Comparison of ENCODE assay signal across 8 cellular contexts in the genomic region with DNA sequence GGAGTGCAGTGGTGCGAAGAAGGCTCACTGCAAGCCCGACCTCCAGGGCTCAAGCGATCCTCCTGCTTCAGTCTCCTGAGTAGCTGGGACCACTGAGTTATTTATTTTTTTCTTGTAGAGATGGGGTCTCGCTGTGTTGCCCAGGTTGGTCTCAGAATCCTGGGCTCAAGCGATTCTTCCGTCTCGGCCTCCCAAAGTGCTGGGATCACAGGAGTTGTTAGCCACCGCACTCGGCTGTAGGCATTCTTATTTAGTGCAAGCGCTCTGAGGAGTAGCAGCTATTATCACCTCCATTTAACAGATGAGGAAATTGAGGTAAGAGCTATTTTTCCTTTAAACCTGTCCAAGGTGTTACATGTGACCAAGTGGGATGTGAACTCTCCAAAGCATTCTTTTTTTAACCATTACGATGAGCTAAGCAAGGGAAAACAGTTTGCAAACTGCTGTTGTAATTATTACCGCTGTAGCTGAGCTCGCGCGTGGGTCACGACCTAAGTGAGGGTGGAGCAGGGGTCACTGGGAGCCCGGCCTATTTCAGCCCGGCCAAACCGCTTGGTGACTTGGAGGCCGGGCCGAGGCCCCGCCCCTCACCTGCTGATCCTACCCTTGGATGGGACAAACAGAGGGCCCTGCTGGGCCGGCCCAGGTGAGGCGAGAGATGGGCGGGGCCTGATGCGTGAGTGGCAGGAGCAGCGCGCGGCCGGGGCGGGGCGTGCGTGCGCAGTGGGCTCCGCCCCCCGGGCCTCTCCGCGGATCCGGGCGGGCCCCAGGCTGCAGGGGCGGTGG. TPM values are rescaled to one million over a fixed set of nuclear protein-coding genes. Genes with fewer than 3 reads are reported as not detected.
DNase-seq lines count a peak whose midpoint lies in the region; ATAC-seq and TF ChIP-seq lines count a peak whose summit lies in the region.

No MANE protein-coding gene starts in this region.

- H3K27me3 ChIP-seq in colonic mucosa, result no peaks in the 10 kb centered on the region

- peak overlapping the region; percentile 2 to 38 for H3K9ac ChIP-seq in colonic mucosa (ENCODE audit: low read depth in 2 of 2, low read length in 2 of 2)

- no peaks in the 10 kb centered on the region for H3K9me3 Mint-ChIP-seq in activated CD4-positive, alpha-beta T cell treated with anti-CD3 and anti-CD28 coated beads, Interleukin-2, amount 10 ng/mL, durations not matched to agents 24 days and 14 days

- peak; percentile 64 to 66 for DNase-seq in NCI-H2081 (lab: John Stamatoyannopoulos, UW)
- DNase-seq in NCI-H2081 treated with DMSO at 0.1 percent for 48 hours (lab: John Stamatoyannopoulos, UW), result no peak
- DNase-seq in NCI-H345 treated with DMSO at 0.1 percent for 48 hours (lab: John Stamatoyannopoulos, UW; ENCODE audit: unreplicated experiment), result peak; percentile 64
- peak; percentile 94 for DNase-seq in activated CD4-positive, alpha-beta T cell treated with anti-CD3 and anti-CD28 coated beads, Interleukin-2, amount 10 ng/mL, durations not matched to agents 24 days and 14 days
- peak; percentile 98 for DNase-seq in colonic mucosa
- peak; percentile 95 for DNase-seq in left kidney (ENCODE audit: low read depth, low spot score)
- peak; percentile 46 to 82 (median 72) for DNase-seq in stimulated activated CD4-positive, alpha-beta T cell treated with anti-CD3 and anti-CD28 coated beads, Interleukin-1b, Interleukin-23, amount 100 ng/mL, for 24 hours (ENCODE audit: low read depth in 4 of 4, low spot score in 1 of 4)

- H3K4me1 Mint-ChIP-seq in activated CD4-positive, alpha-beta T cell treated with anti-CD3 and anti-CD28 coated beads, Interleukin-2, amount 10 ng/mL, durations not matched to agents 24 days and 14 days, result peaks cover 18% of the 10 kb centered on the region

- peak overlapping the region; percentile 72 for H3K4me3 Mint-ChIP-seq in activated CD4-positive, alpha-beta T cell treated with anti-CD3 and anti-CD28 coated beads, Interleukin-2, amount 10 ng/mL, durations not matched to agents 24 days and 14 days

- no peaks in the 10 kb centered on the region for H3K9me3 ChIP-seq in colonic mucosa

- peaks cover 9% of the 10 kb centered on the region for H3K4me1 ChIP-seq in colonic mucosa

- intact Hi-C loops in activated CD4-positive, alpha-beta T cell treated with anti-CD3 and anti-CD28 coated beads, Interleukin-2, amount 10 ng/mL, durations not matched to agents 24 days and 14 days (cut with micrococcal nuclease), result loop anchor here (1.0 kb wide), 1 partner anchor 330 kb away; a partner anchor contains a TSS
- intact Hi-C loops in colonic mucosa (cut with DNase I), result no loop called here

- H3K27me3 Mint-ChIP-seq in activated CD4-positive, alpha-beta T cell treated with anti-CD3 and anti-CD28 coated beads, Interleukin-2, amount 10 ng/mL, durations not matched to agents 24 days and 14 days, result peaks cover 65% of the 10 kb centered on the region

- no peak overlapping the region for H3K27ac Mint-ChIP-seq in activated CD4-positive, alpha-beta T cell treated with anti-CD3 and anti-CD28 coated beads, Interleukin-2, amount 10 ng/mL, durations not matched to agents 24 days and 14 days

- H3K27ac ChIP-seq in colonic mucosa, result no peak overlapping the region

- peak; percentile 85 for ATAC-seq in HG03097 (IDR thresholded peaks at IDR 0.05; ENCODE audit: low FRiP score, unreplicated experiment)

- no peaks in the 10 kb centered on the region for H3K36me3 ChIP-seq in colonic mucosa

- no peaks in the 10 kb centered on the region for H3K36me3 Mint-ChIP-seq in activated CD4-positive, alpha-beta T cell treated with anti-CD3 and anti-CD28 coated beads, Interleukin-2, amount 10 ng/mL, durations not matched to agents 24 days and 14 days (ENCODE audit: low read depth)

- peak overlapping the region; percentile 36 for H3K4me3 ChIP-seq in colonic mucosa

- TF ChIP-seq CTCF in colonic mucosa (IDR thresholded peaks at IDR 0.05), result no peak

RNA-seq across cellular contexts. Expression of a gene that starts 0.4 kb away (rescaled TPM):
- total RNA-seq in activated CD4-positive, alpha-beta T cell treated with anti-CD3 and anti-CD28 coated beads, Interleukin-2, amount 10 ng/mL, durations not matched to agents 24 days and 14 days, result not detected in 2 replicates
- 10 to 100 TPM; 20.2 to 20.7 TPM for total RNA-seq in colonic mucosa

RNA-seq across cellular contexts. Expression of a gene that starts 10.8 kb away (rescaled TPM):
- not detected in 2 replicates for total RNA-seq in activated CD4-positive, alpha-beta T cell treated with anti-CD3 and anti-CD28 coated beads, Interleukin-2, amount 10 ng/mL, durations not matched to agents 24 days and 14 days
- total RNA-seq in colonic mucosa, result under 1 TPM in 1 of 2 donors, not detected in 1; 0.32 TPM

Comparison
In these comparisons a context has a peak if more than half of its experiments do, and no peak if none do; other contexts are left out.
1. RNA of a gene that starts 0.4 kb away (total RNA-seq): 20.2 to 20.7 TPM in colonic mucosa; not detected in activated CD4-positive, alpha-beta T cell treated with anti-CD3 and anti-CD28 coated beads, Interleukin-2, amount 10 ng/mL, durations not matched to agents 24 days and 14 days; every median in the first group is over 10 times any median in the second.